Comparison of ENCODE assay signal across 1 cellular context in genomic region chr7:135673360-135673706, GRCh38.
TF ChIP-seq lines count a peak whose summit lies in the region.

No MANE protein-coding gene starts in this region.

TF ChIP-seq in HepG2, 621 proteins besides CTCF, POLR2A, EP300 and RAD21:
- no peak for TF ChIP-seq ZNF407 (CRISPR knock-in tag; IDR thresholded peaks at IDR 0.05; ENCODE audit: not compliant biosample characterization)
- no peak for TF ChIP-seq PAWR (CRISPR knock-in tag; IDR thresholded peaks at IDR 0.05; ENCODE audit: borderline replicate concordance)
- no peak for TF ChIP-seq ZSCAN20 (CRISPR knock-in tag; IDR thresholded peaks at IDR 0.05; ENCODE audit: borderline replicate concordance)
- no peak for TF ChIP-seq PAX8 (CRISPR knock-in tag; IDR thresholded peaks at IDR 0.05; ENCODE audit: borderline replicate concordance)
- TF ChIP-seq FOXC1 (CRISPR knock-in tag; IDR thresholded peaks at IDR 0.05; ENCODE audit: borderline replicate concordance), result no peak
- no peak for TF ChIP-seq RXRA (CRISPR knock-in tag; IDR thresholded peaks at IDR 0.05)
- TF ChIP-seq ELF1 (CRISPR knock-in tag; IDR thresholded peaks at IDR 0.05), result no peak
- TF ChIP-seq HIC2 (CRISPR knock-in tag; IDR thresholded peaks at IDR 0.05; ENCODE audit: low read depth), result no peak
- no peak for TF ChIP-seq ZFP37 (CRISPR knock-in tag; IDR thresholded peaks at IDR 0.05; ENCODE audit: borderline replicate concordance)
- TF ChIP-seq MXD1 (CRISPR knock-in tag; IDR thresholded peaks at IDR 0.05), result no peak
- no peak for TF ChIP-seq CENPT (CRISPR knock-in tag; IDR thresholded peaks at IDR 0.05; ENCODE audit: low read depth)
- no peak for TF ChIP-seq ZFP36L1 (CRISPR knock-in tag; IDR thresholded peaks at IDR 0.05)
- no peak for TF ChIP-seq SSRP1 (CRISPR knock-in tag; IDR thresholded peaks at IDR 0.05)
- no peak for TF ChIP-seq NR3C1 (CRISPR knock-in tag; IDR thresholded peaks at IDR 0.05)
- no peak for TF ChIP-seq ZSCAN31 (CRISPR knock-in tag; IDR thresholded peaks at IDR 0.05; ENCODE audit: low read depth)
- no peak for TF ChIP-seq PBX3 (CRISPR knock-in tag; IDR thresholded peaks at IDR 0.05; ENCODE audit: borderline replicate concordance)
- no peak for TF ChIP-seq NBN (conservative IDR thresholded peaks at IDR 0.05)
- TF ChIP-seq KLF11 (CRISPR knock-in tag; IDR thresholded peaks at IDR 0.05), result no peak
